In the genomic region with DNA sequence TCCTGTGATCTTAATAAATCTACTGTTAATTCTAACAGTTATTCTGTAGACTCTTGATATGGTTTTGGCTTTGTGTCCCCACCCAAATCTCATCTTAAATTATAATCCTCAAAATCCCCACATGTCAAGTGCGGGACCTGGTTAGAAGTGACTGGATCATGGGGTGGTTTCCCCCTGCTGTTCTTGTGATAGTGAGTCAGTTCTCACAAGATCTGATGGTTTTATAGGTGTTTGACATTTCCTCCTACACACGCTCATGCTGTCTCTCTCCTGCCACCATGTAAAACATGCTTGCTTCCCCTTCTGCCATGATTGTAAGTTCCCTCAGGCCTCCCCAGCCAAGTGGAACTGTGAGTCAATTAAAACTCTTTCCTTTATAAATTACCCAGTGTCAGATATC, we compare ENCODE assay signal across 25 cellular contexts. TPM values are rescaled to one million over a fixed set of nuclear protein-coding genes. Genes with fewer than 3 reads are reported as not detected.
A peak's percentile ranks its signal among the peaks of the same experiment; 100 is the strongest.
DNase-seq lines count a peak whose midpoint lies in the region; ATAC-seq, FAIRE-seq and TF ChIP-seq lines count a peak whose summit lies in the region.
"Had no signal": no experiment of that assay in that cellular context is flagged by ENCODE, and none has a peak within 500 bp of the region (broad histone marks: within the 10 kb centered on the region; RNA-seq: fewer than 3 reads in every experiment).

No MANE protein-coding gene starts in this region.

- ATAC-seq in activated CD4-positive, alpha-beta T cell treated with anti-CD3 and anti-CD28 coated beads for 36 hours, result peak; percentile 75
- 0 out of 3 replicates have a peak, but pooled peaks have one; percentile 26 for ATAC-seq in GM12878
- no peak for ATAC-seq in HG03469 (IDR thresholded peaks at IDR 0.05; ENCODE audit: unreplicated experiment)
- ATAC-seq: K562 had no signal

- no peaks in the 10 kb centered on the region for H3K27me3 Mint-ChIP-seq in activated CD4-positive, alpha-beta T cell treated with anti-CD3 and anti-CD28 coated beads for 36 hours
- H3K27me3 Mint-ChIP-seq in activated naive CD4-positive, alpha-beta T cell treated with anti-CD3 and anti-CD28 coated beads, Interleukin-2, amount 50 U/mL, for 24 hours, result no peaks in the 10 kb centered on the region

- intact Hi-C loops in activated CD4-positive, alpha-beta T cell treated with anti-CD3 and anti-CD28 coated beads for 36 hours (cut with DNase I, micrococcal nuclease), result no loop called here
- intact Hi-C loops in GM12878 (cut with micrococcal nuclease; ENCODE audit: unreplicated experiment), result no loop called here

- TF ChIP-seq POLR2A in GM12878 (IDR thresholded peaks at IDR 0.05; ENCODE audit: low read depth, low read length), result no peak

- no peaks in the 10 kb centered on the region for H4K20me1 ChIP-seq in GM12878 (ENCODE audit: control insufficient read depth, insufficient read depth)
- H4K20me1 ChIP-seq: BLaER1 had no signal

- no peak overlapping the region for H3K27ac ChIP-seq in GM12878 (ENCODE audit: control insufficient read depth, insufficient read depth)
- H3K27ac ChIP-seq: BLaER1, SJCRH30 had no signal

- 74% methylated on average over 2 of the region's 2 CpGs for WGBS in GM12878 (ENCODE audit: insufficient coverage, insufficient replicate concordance, low lambda C conversion rate, missing lambda C conversion rate)

- BruUV-seq in GM12878 (replicated peaks; lab: Mats Ljungman, UMichigan), result no TSS peak

- RAD21 ChIA-PET in GM12878 (lab: Charles Lee; ENCODE audit: unreplicated experiment), result no interaction called here

- no peaks in the 10 kb centered on the region for H3K27me3 ChIP-seq in GM12878 (replicated peaks in 1 of 2; ENCODE audit: control insufficient read depth in 2 of 2, insufficient read depth in 2 of 2, low read length in 1 of 2)
- H3K27me3 ChIP-seq: BLaER1, SJCRH30 had no signal

- H3K36me3 Mint-ChIP-seq in activated CD4-positive, alpha-beta T cell treated with anti-CD3 and anti-CD28 coated beads for 36 hours (ENCODE audit: low read depth), result no peaks in the 10 kb centered on the region
- H3K36me3 Mint-ChIP-seq in activated naive CD4-positive, alpha-beta T cell treated with anti-CD3 and anti-CD28 coated beads, Interleukin-2, amount 50 U/mL, for 24 hours, result no peaks in the 10 kb centered on the region
- H3K36me3 Mint-ChIP-seq: CD4-positive, CD25-positive, alpha-beta regulatory T cell had no signal

- TF ChIP-seq RAD21 in GM12878 (IDR thresholded peaks at IDR 0.05; ENCODE audit: insufficient read depth, low read depth, low read length), result no peak

- CTCF ChIA-PET in activated CD4-positive, alpha-beta T cell treated with anti-CD3 and anti-CD28 coated beads for 36 hours (lab: Charles Lee), result no interaction called here
- CTCF ChIA-PET in GM12878 (lab: Yijun Ruan, JAX), result no interaction called here

- H3K27ac Mint-ChIP-seq in activated CD4-positive, alpha-beta T cell treated with anti-CD3 and anti-CD28 coated beads for 36 hours, result no peak overlapping the region
- H3K27ac Mint-ChIP-seq in activated naive CD4-positive, alpha-beta T cell treated with anti-CD3 and anti-CD28 coated beads, Interleukin-2, amount 50 U/mL, for 24 hours, result peak overlapping the region; percentile 42
- H3K27ac Mint-ChIP-seq: CD4-positive, CD25-positive, alpha-beta regulatory T cell; HFFc6 had no signal

- no peaks in the 10 kb centered on the region for H3K36me3 ChIP-seq in GM12878 (ENCODE audit: control insufficient read depth in 2 of 2, insufficient read depth in 2 of 2, low read length in 1 of 2)
- H3K36me3 ChIP-seq: BLaER1, HAP-1, SJCRH30 had no signal

- TF ChIP-seq EP300 in GM12878 (IDR thresholded peaks at IDR 0.05; ENCODE audit: borderline replicate concordance in 1 of 2, control insufficient read depth in 1 of 2, low read depth in 2 of 2, low read length in 2 of 2), result no peak

- no peak overlapping the region for H3K4me2 ChIP-seq in GM12878 (ENCODE audit: control insufficient read depth, insufficient read depth)
- H3K4me2 ChIP-seq: BLaER1 had no signal

- peak; percentile 16 for DNase-seq in activated CD4-positive, alpha-beta T cell treated with anti-CD3 and anti-CD28 coated beads for 36 hours
- no peak for DNase-seq in activated CD4-positive, alpha-beta T cell treated with anti-CD3 and anti-CD28 coated beads, Interleukin-2, amount 50 U/mL, for 48 hours
- DNase-seq in activated naive CD4-positive, alpha-beta T cell (lab: John Stamatoyannopoulos, UW), result no peak
- no peak for DNase-seq in GM12878 (ENCODE audit: low read depth, low spot score)
- no peak for DNase-seq in NCI-H2227 treated with DMSO at 0.1 percent for 48 hours (lab: John Stamatoyannopoulos, UW)
- DNase-seq: CD4-positive, CD25-positive, alpha-beta regulatory T cell; DMS153; DND-41; GOT3; HFFc6; MV-4-11; NCI-H1105 treated with DMSO at 0.1 percent for 48 hours; NCI-H146; NCI-H1930; NCI-H2107; NCI-H446; NCI-H524 treated with DMSO at 0.1 percent for 48 hours; NCI-H774; SJCRH30 had no signal

- FAIRE-seq in GM12878 (lab: Jason Lieb, UNC), result no peak
- FAIRE-seq: HTR-8/SVneo, K562 had no signal

- H2AFZ ChIP-seq in GM12878 (ENCODE audit: control insufficient read depth, low read depth, low read length), result no peak overlapping the region

- SMC1A ChIA-PET in GM12878 (lab: Charles Lee; ENCODE audit: uncharacterized antibody, unreplicated experiment), result interaction anchor here (0.9 to 1.3 kb wide), 3 partner anchors 9 to 12 kb away, joined by 3 to 5 read pairs (median 3); no protein-coding TSS in a partner anchor

- no peaks in the 10 kb centered on the region for H3K4me1 ChIP-seq in GM12878 (ENCODE audit: control insufficient read depth, insufficient read depth, low read length)
- H3K4me1 ChIP-seq: BLaER1, HAP-1, SJCRH30 had no signal

- no peak overlapping the region for H3K9ac ChIP-seq in GM12878 (ENCODE audit: control insufficient read depth, insufficient read depth, low read length)
- H3K9ac ChIP-seq: BLaER1 had no signal

- no peaks in the 10 kb centered on the region for H3K79me2 ChIP-seq in GM12878 (ENCODE audit: control insufficient read depth, insufficient read depth, low read length)

- no peak overlapping the region for H3K4me3 ChIP-seq in GM12878
- H3K4me3 ChIP-seq: BLaER1, HAP-1, K562, SJCRH30 had no signal

- in situ Hi-C loops in GM12878 (cut with MboI), result no loop called here

- no peak for TF ChIP-seq CTCF in GM12878 (IDR thresholded peaks at IDR 0.05 in 2 of 3, conservative IDR thresholded peaks at IDR 0.05 in 1 of 3; ENCODE audit: control insufficient read depth in 2 of 3, extremely low read depth in 1 of 3, insufficient read depth in 1 of 3, low read depth in 3 of 3, low read length in 3 of 3)

- peaks cover 5% of the 10 kb centered on the region for H3K9me3 Mint-ChIP-seq in activated CD4-positive, alpha-beta T cell treated with anti-CD3 and anti-CD28 coated beads for 36 hours (ENCODE audit: low read depth)
- H3K9me3 Mint-ChIP-seq in activated naive CD4-positive, alpha-beta T cell treated with anti-CD3 and anti-CD28 coated beads, Interleukin-2, amount 50 U/mL, for 24 hours, result no peaks in the 10 kb centered on the region
- H3K9me3 Mint-ChIP-seq: HFFc6 had no signal

- H3K9me3 ChIP-seq in GM12878 (replicated peaks; ENCODE audit: control insufficient read depth, insufficient read depth, low read length), result no peaks in the 10 kb centered on the region
- H3K9me3 ChIP-seq: BLaER1, HAP-1, SJCRH30 had no signal

- peaks cover 2% of the 10 kb centered on the region for H3K4me1 Mint-ChIP-seq in activated CD4-positive, alpha-beta T cell treated with anti-CD3 and anti-CD28 coated beads for 36 hours
- H3K4me1 Mint-ChIP-seq in activated naive CD4-positive, alpha-beta T cell treated with anti-CD3 and anti-CD28 coated beads, Interleukin-2, amount 50 U/mL, for 24 hours, result no peaks in the 10 kb centered on the region

- POLR2A ChIA-PET in activated CD4-positive, alpha-beta T cell treated with anti-CD3 and anti-CD28 coated beads for 36 hours (lab: Charles Lee), result no interaction called here
- POLR2A ChIA-PET in GM12878 (lab: Charles Lee), result no interaction called here

- no peak overlapping the region for H3K4me3 Mint-ChIP-seq in activated CD4-positive, alpha-beta T cell treated with anti-CD3 and anti-CD28 coated beads for 36 hours
- no peak overlapping the region for H3K4me3 Mint-ChIP-seq in activated naive CD4-positive, alpha-beta T cell treated with anti-CD3 and anti-CD28 coated beads, Interleukin-2, amount 50 U/mL, for 24 hours
- H3K4me3 Mint-ChIP-seq: CD4-positive, CD25-positive, alpha-beta regulatory T cell; HFFc6 had no signal

TF ChIP-seq in GM12878, 131 proteins besides CTCF, POLR2A, EP300 and RAD21 (continues in another document):
- no peak for TF ChIP-seq NBN (IDR thresholded peaks at IDR 0.05)
- no peak for TF ChIP-seq KAT2A (conservative IDR thresholded peaks at IDR 0.05; ENCODE audit: control insufficient read depth, low read depth, low read length)
- no peak for TF ChIP-seq LARP7 (IDR thresholded peaks at IDR 0.05)
- TF ChIP-seq SUPT20H (IDR thresholded peaks at IDR 0.05; ENCODE audit: borderline replicate concordance, control insufficient read depth, low read depth, low read length), result no peak
- no peak for TF ChIP-seq MYC (IDR thresholded peaks at IDR 0.05; ENCODE audit: insufficient read depth, insufficient read length, insufficient replicate concordance, low read length, severe bottlenecking)
- TF ChIP-seq STAT3 (IDR thresholded peaks at IDR 0.05; ENCODE audit: low read depth, low read length), result no peak

RNA-seq across cellular contexts. Expression of a gene that starts 10.5 kb away (rescaled TPM):
- 10 to 100 TPM; 33.3 to 43.4 TPM for total RNA-seq in activated CD4-positive, alpha-beta T cell treated with anti-CD3 and anti-CD28 coated beads for 36 hours
- total RNA-seq in GM12878 (2013; cell fraction: nucleolus; rRNA removed), result 200 and 217 TPM in 2 replicates
- 16.9 and 17.8 TPM in 2 replicates for total RNA-seq in GM12878 (2014; rRNA removed)
- 18.3 and 18.9 TPM in 2 replicates for total RNA-seq in GM12878 (2014; rRNA removed; fragmentation: Illumina TruSeq; extraction: Trizol)
- total RNA-seq in GM12878 (2021), result 24.6 and 35.9 TPM in 2 replicates
- 13.8 TPM for polyA plus RNA-seq in GM12878 (2011; ENCODE audit: low read depth)
- 41.6 and 53.5 TPM in 2 replicates for polyA plus RNA-seq in GM12878 (2011; rRNA removed)
- 33.8 and 46.2 TPM in 2 replicates for polyA plus RNA-seq in GM12878 (2011; cell fraction: cytosol; rRNA removed)
- 49.6 and 64.8 TPM in 2 replicates for polyA plus RNA-seq in GM12878 (2011; cell fraction: nucleus; rRNA removed)
- polyA plus RNA-seq in GM12878 (2012), result 18.9 and 22.3 TPM in 2 replicates
- 33.6 and 37.7 TPM in 2 replicates for polyA plus RNA-seq in GM12878 (2014; fragmentation: Illumina TruSeq; extraction: Trizol)
- polyA plus RNA-seq in GM12878 (2014; fragmentation: Nextera tagmentation; extraction: Ambion mirVana), result 10 to 100 TPM in 1 of 2 experiments, 1 to 10 TPM in 1; 7.4 to 10.3 TPM
- polyA plus RNA-seq in GM12878 (2014; rRNA removed), result 19.1 and 19.5 TPM in 2 replicates
- polyA plus RNA-seq in GM12878 (2016; fragmentation: Nextera tagmentation; extraction: Ambion mirVana), result 10 to 100 TPM; 18.8 to 21.2 TPM
- 77.2 and 83.8 TPM in 2 replicates for polyA minus RNA-seq in GM12878 (2011; rRNA and poly(A)+ RNA removed)
- polyA minus RNA-seq in GM12878 (2011; cell fraction: cytosol; rRNA and poly(A)+ RNA removed), result 22.1 and 31.7 TPM in 2 replicates
- polyA minus RNA-seq in GM12878 (2011; cell fraction: nucleus; rRNA and poly(A)+ RNA removed), result 48.2 and 75.6 TPM in 2 replicates
